8 cellular contexts compared by ENCODE assay signal in the genomic region with DNA sequence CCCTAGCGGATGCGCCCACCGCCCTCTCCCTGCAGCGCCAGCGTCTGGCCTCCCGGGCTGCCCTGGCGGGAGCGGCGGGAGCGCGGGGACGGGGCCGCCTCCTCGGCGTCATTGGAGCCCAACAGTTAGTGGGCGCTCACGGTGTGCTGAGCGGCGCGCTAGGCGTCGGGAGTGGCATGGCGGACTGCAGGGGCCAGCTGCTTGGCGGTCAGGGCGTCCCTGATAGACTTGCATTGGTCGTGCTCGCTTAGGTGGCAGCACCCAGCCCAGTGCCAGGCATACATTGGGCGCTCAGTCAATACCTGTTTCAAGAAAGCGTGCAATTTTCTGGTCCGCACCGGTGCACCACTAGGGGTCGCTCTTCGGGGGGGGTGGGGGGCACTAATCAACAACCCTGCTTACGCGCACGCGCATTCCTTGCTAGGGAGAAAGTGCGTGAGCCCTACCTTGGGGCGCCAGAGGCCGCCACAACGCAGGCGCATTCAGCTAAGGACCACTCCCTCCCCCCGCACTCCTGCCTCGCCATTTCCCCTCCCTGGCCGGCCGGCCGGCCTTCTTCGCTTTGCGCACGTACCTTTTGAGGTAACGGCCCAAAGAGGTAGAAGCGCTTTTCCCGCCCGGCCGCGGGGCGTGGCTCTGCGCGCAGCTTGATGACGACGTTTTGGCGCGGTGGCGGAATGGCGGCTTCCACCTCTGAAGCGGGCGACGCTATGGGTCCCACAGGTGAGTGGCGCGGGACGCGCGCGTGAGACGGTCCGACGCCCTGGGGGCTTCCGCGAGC. TPM values are rescaled to one million over a fixed set of nuclear protein-coding genes. Genes with fewer than 3 reads are reported as not detected.
DNase-seq lines count a peak whose midpoint lies in the region; ATAC-seq and TF ChIP-seq lines count a peak whose summit lies in the region.

No MANE protein-coding gene starts in this region.

- peaks cover 51% of the 10 kb centered on the region for H3K36me3 Mint-ChIP-seq in activated naive CD8-positive, alpha-beta T cell treated with anti-CD3 and anti-CD28 coated beads for 36 hours

- no peaks in the 10 kb centered on the region for H3K9me3 ChIP-seq in ovary
- H3K9me3 ChIP-seq in thyroid gland: no peaks in the 10 kb centered on the region

- WGBS in ovary, 3 donors: 0 to 1% (median 1%) methylated on average over 53 to 79 of the region's 79 CpGs
- 1 to 3% methylated on average over 13 to 35 of the region's 79 CpGs for WGBS in thyroid gland, 2 donors

- H3K27me3 ChIP-seq in ovary (no peaks in the 10 kb centered on the region), thyroid gland (no peaks in the 10 kb centered on the region)

- no peak for TF ChIP-seq EP300 in ovary (IDR thresholded peaks at IDR 0.05)

- H3K4me1 Mint-ChIP-seq in activated naive CD8-positive, alpha-beta T cell treated with anti-CD3 and anti-CD28 coated beads for 36 hours: peaks cover 25% of the 10 kb centered on the region

- H3K27ac ChIP-seq in ovary: peak overlapping the region; percentile 58 to 85
- peak overlapping the region; percentile 71 to 93 (median 75) for H3K27ac ChIP-seq in thyroid gland

- H3K27ac Mint-ChIP-seq in activated naive CD8-positive, alpha-beta T cell treated with anti-CD3 and anti-CD28 coated beads for 36 hours: peak overlapping the region; percentile 98

- TF ChIP-seq CTCF in GM12873 (IDR thresholded peaks at IDR 0.05; ENCODE audit: insufficient read depth, low read depth, low read length, missing control alignments) (peak; percentile 70), ovary (IDR thresholded peaks at IDR 0.05) (peak; percentile 25 to 86 (median 63)), thyroid gland (IDR thresholded peaks at IDR 0.05) (peak; percentile 46 to 88 (median 72))

- intact Hi-C loops in Right ventricle myocardium inferior (cut with DNase I) (no loop called here), ovary (cut with DNase I) (loop anchor here in 2 of 4 donors (5.0 to 10.0 kb wide), 3 partner anchors 78 to 385 kb away; a partner anchor contains a TSS), thyroid gland (cut with DNase I) (no loop called here)

- ATAC-seq in HG02678 (IDR thresholded peaks at IDR 0.05; ENCODE audit: unreplicated experiment) (peak; percentile 67), Right ventricle myocardium inferior (peak; percentile 89)

- peak; percentile 95 for DNase-seq in NCI-H1105 (lab: John Stamatoyannopoulos, UW)
- DNase-seq in SKM-1 (lab: John Stamatoyannopoulos, UW; ENCODE audit: unreplicated experiment): peak; percentile 89
- DNase-seq in activated naive CD8-positive, alpha-beta T cell treated with anti-CD3 and anti-CD28 coated beads for 36 hours: peak; percentile 96
- peak; percentile 97 for DNase-seq in Right ventricle myocardium inferior (ENCODE audit: missing footprints)
- peak; percentile 90 to 95 (median 92) for DNase-seq in ovary
- DNase-seq in thyroid gland: peak; percentile 96 to 97

- H3K4me3 Mint-ChIP-seq in activated naive CD8-positive, alpha-beta T cell treated with anti-CD3 and anti-CD28 coated beads for 36 hours: peak overlapping the region; percentile 97

- no peaks in the 10 kb centered on the region for H3K36me3 ChIP-seq in ovary
- no peaks in the 10 kb centered on the region for H3K36me3 ChIP-seq in thyroid gland

- TF ChIP-seq POLR2A in ovary (IDR thresholded peaks at IDR 0.05) (peak; percentile 39), thyroid gland (IDR thresholded peaks at IDR 0.05) (peak in 1 of 2 donors; percentile 61)

- no peaks in the 10 kb centered on the region for H3K27me3 Mint-ChIP-seq in activated naive CD8-positive, alpha-beta T cell treated with anti-CD3 and anti-CD28 coated beads for 36 hours

- peak overlapping the region; percentile 97 for H3K4me3 ChIP-seq in ovary
- peak overlapping the region; percentile 21 to 80 (median 67) for H3K4me3 ChIP-seq in thyroid gland (replicated peaks in 1 of 3)

- no peaks in the 10 kb centered on the region for H3K9me3 Mint-ChIP-seq in activated naive CD8-positive, alpha-beta T cell treated with anti-CD3 and anti-CD28 coated beads for 36 hours

- H3K4me1 ChIP-seq in ovary (ENCODE audit: insufficient read depth) (no peaks in the 10 kb centered on the region), thyroid gland (peaks cover 24 to 46% of the 10 kb centered on the region in 2 donors)

RNA-seq across cellular contexts. Expression of a gene that starts 0.4 kb away (rescaled TPM):
- 100 to 1,000 TPM; 191 to 205 TPM for total RNA-seq in activated naive CD8-positive, alpha-beta T cell treated with anti-CD3 and anti-CD28 coated beads for 36 hours
- total RNA-seq in Right ventricle myocardium inferior: 401 TPM
- total RNA-seq in ovary: 100 to 1,000 TPM in 6 of 7 donors, 10 to 100 TPM in 1; 91.2 to 206 (median 119) TPM
- polyA plus RNA-seq in ovary: 10 to 100 TPM in 1 of 2 donors, 1 to 10 TPM in 1; 7.5 to 94.1 TPM
- total RNA-seq in thyroid gland: 100 to 1,000 TPM in 2 of 4 donors, 10 to 100 TPM in 2; 60.6 to 116 (median 91.8) TPM

RNA-seq across cellular contexts. Expression of a gene that starts 16.7 kb away (rescaled TPM):
- not detected for total RNA-seq in activated naive CD8-positive, alpha-beta T cell treated with anti-CD3 and anti-CD28 coated beads for 36 hours
- 138 TPM for total RNA-seq in Right ventricle myocardium inferior
- total RNA-seq in ovary: 10 to 100 TPM in 2 of 7 donors, under 1 TPM in 3, not detected in 2; 0.15 to 74.1 (median 0.67) TPM
- polyA plus RNA-seq in ovary: under 1 TPM; 0.24 to 0.30 TPM
- total RNA-seq in thyroid gland: 1 to 10 TPM in 1 of 4 donors, not detected in 3; 1.3 TPM

RNA-seq across cellular contexts. Expression of a gene that starts 35.1 kb away (rescaled TPM):
- 1 to 10 TPM; 7.1 to 8.2 TPM for total RNA-seq in activated naive CD8-positive, alpha-beta T cell treated with anti-CD3 and anti-CD28 coated beads for 36 hours
- total RNA-seq in Right ventricle myocardium inferior (0.65 TPM), ovary (10 to 100 TPM in 5 of 7 donors, 1 to 10 TPM in 2; 7.2 to 81.5 (median 13.6) TPM), thyroid gland (10 to 100 TPM in 2 of 4 donors, 1 to 10 TPM in 2; 3.3 to 21.6 (median 9.4) TPM)
- polyA plus RNA-seq in ovary: 10 to 100 TPM in 1 of 2 donors, 1 to 10 TPM in 1; 5.3 to 14.6 TPM

Comparison
In these comparisons a context has a peak if more than half of its experiments do, and no peak if none do; other contexts are left out.
1. Peak in every context shown above with its lines: DNase-seq, ATAC-seq, H3K4me3 ChIP-seq and H3K27ac ChIP-seq.